In genomic region chr5:177023247-177023703, GRCh38 we compare ENCODE assay signal across 8 cellular contexts. TPM values are rescaled to one million over a fixed set of nuclear protein-coding genes. Genes with fewer than 3 reads are reported as not detected.
DNase-seq lines count a peak whose midpoint lies in the region; ATAC-seq and TF ChIP-seq lines count a peak whose summit lies in the region.

No MANE protein-coding gene starts in this region.

- POLR2A ChIA-PET in HEK293T (lab: Yijun Ruan, JAX): interaction anchor here (1.2 to 2.5 kb wide), 3 partner anchors 8 to 16 kb away, joined by 4 to 33 read pairs (median 4); partner anchors contain the start of gene UIMC1

- CTCF ChIA-PET in HEK293T (lab: Yijun Ruan, JAX): interaction anchor here (0.5 to 0.8 kb wide), 3 partner anchors 35 to 64 kb away, joined by 3 to 4 read pairs (median 3); no protein-coding TSS in a partner anchor

- TF ChIP-seq CTCF in GM12864 (IDR thresholded peaks at IDR 0.05; ENCODE audit: low read depth, low read length, missing control alignments) (no peak), mucosa of descending colon (IDR thresholded peaks at IDR 0.05) (no peak)

- H3K36me3 ChIP-seq in mucosa of descending colon (ENCODE audit: low read depth): no peaks in the 10 kb centered on the region

- H3K4me3 ChIP-seq in GM12864 (ENCODE audit: low read depth, low read length): peak overlapping the region; percentile 100
- H3K4me3 ChIP-seq in mucosa of descending colon: peak overlapping the region; percentile 73

- H3K9me3 ChIP-seq in mucosa of descending colon: no peaks in the 10 kb centered on the region

- DNase-seq in GM12864 (ENCODE audit: low read depth) (no peak), HEK293T (ENCODE audit: extremely low spot score) (no peak), mucosa of descending colon (no peak), NCI-H1694 (lab: John Stamatoyannopoulos, UW) (no peak)
- peak; percentile 22 for DNase-seq in effector CD8-positive, alpha-beta T cell (lab: John Stamatoyannopoulos, UW)

- intact Hi-C loops in mucosa of descending colon (cut with DNase I, micrococcal nuclease): no loop called here

- ATAC-seq in SK-N-SH treated with all-trans-retinoic acid at 6 μM for 48 hours (peak; percentile 38), mucosa of descending colon (peak; percentile 22), GM18519 (IDR thresholded peaks at IDR 0.05; ENCODE audit: low FRiP score, unreplicated experiment) (no peak), HG03097 (IDR thresholded peaks at IDR 0.05; ENCODE audit: low FRiP score, unreplicated experiment) (no peak)

- peaks cover 6% of the 10 kb centered on the region for H3K4me1 ChIP-seq in mucosa of descending colon (ENCODE audit: low read depth)

TF ChIP-seq in HEK293T, 16 proteins besides CTCF, POLR2A, EP300 and RAD21:
- no peak for TF ChIP-seq BHLHE40 (IDR thresholded peaks at IDR 0.05; ENCODE audit: borderline replicate concordance)
- TF ChIP-seq L3MBTL2 (conservative IDR thresholded peaks at IDR 0.05): no peak
- TF ChIP-seq CTBP1 (IDR thresholded peaks at IDR 0.05; ENCODE audit: borderline replicate concordance): no peak
- no peak for TF ChIP-seq NFRKB (IDR thresholded peaks at IDR 0.05)
- TF ChIP-seq SUZ12 (IDR thresholded peaks at IDR 0.05): no peak
- TF ChIP-seq TARDBP (IDR thresholded peaks at IDR 0.05): no peak
- TF ChIP-seq FOXM1 (IDR thresholded peaks at IDR 0.05; ENCODE audit: borderline replicate concordance): no peak
- 0 out of 2 replicates have a peak, but pooled peaks have one; percentile 80 for TF ChIP-seq HDGF (IDR thresholded peaks at IDR 0.05; ENCODE audit: borderline replicate concordance)
- no peak for TF ChIP-seq FOXA1 (IDR thresholded peaks at IDR 0.05)

TF ChIP-seq in SK-N-SH treated with all-trans-retinoic acid at 6 μM for 48 hours, 23 proteins besides CTCF, POLR2A, EP300 and RAD21:
- no peak for TF ChIP-seq ZFP3 (CRISPR knock-in tag; IDR thresholded peaks at IDR 0.05)
- TF ChIP-seq CSRNP3 (CRISPR knock-in tag; IDR thresholded peaks at IDR 0.05): no peak
- TF ChIP-seq OSR1 (CRISPR knock-in tag; IDR thresholded peaks at IDR 0.05): no peak
- no peak for TF ChIP-seq ZNF565 (CRISPR knock-in tag; conservative IDR thresholded peaks at IDR 0.05; ENCODE audit: low read depth)
- no peak for TF ChIP-seq BACH2 (CRISPR knock-in tag; IDR thresholded peaks at IDR 0.05; ENCODE audit: borderline replicate concordance)
- no peak for TF ChIP-seq GLIS3 (CRISPR knock-in tag; IDR thresholded peaks at IDR 0.05)
- no peak for TF ChIP-seq CREB5 (CRISPR knock-in tag; IDR thresholded peaks at IDR 0.05; ENCODE audit: low read depth)
- no peak for TF ChIP-seq TSHZ2 (CRISPR knock-in tag; IDR thresholded peaks at IDR 0.05)
- no peak for TF ChIP-seq PATZ1 (CRISPR knock-in tag; IDR thresholded peaks at IDR 0.05; ENCODE audit: borderline replicate concordance)
- no peak for TF ChIP-seq ISL1 (CRISPR knock-in tag; IDR thresholded peaks at IDR 0.05)
- TF ChIP-seq ZC3H10 (CRISPR knock-in tag; IDR thresholded peaks at IDR 0.05): no peak
- no peak for TF ChIP-seq POU6F1 (CRISPR knock-in tag; IDR thresholded peaks at IDR 0.05; ENCODE audit: borderline replicate concordance, low read depth)
- TF ChIP-seq ZNF70 (CRISPR knock-in tag; IDR thresholded peaks at IDR 0.05): no peak
- TF ChIP-seq ZNF8 (CRISPR knock-in tag; IDR thresholded peaks at IDR 0.05): no peak
- TF ChIP-seq ESRRG (CRISPR knock-in tag; IDR thresholded peaks at IDR 0.05): no peak
- TF ChIP-seq ARNTL (CRISPR knock-in tag; IDR thresholded peaks at IDR 0.05; ENCODE audit: borderline replicate concordance, low read depth): no peak
- TF ChIP-seq RARB (CRISPR knock-in tag; IDR thresholded peaks at IDR 0.05): no peak
- no peak for TF ChIP-seq PPARA (CRISPR knock-in tag; IDR thresholded peaks at IDR 0.05; ENCODE audit: borderline replicate concordance)
- no peak for TF ChIP-seq ZFP30 (CRISPR knock-in tag; IDR thresholded peaks at IDR 0.05)

RNA-seq across cellular contexts. Expression of gene ZNF346, which starts 0.8 kb away (rescaled TPM):
- 10 to 100 TPM; 15.7 to 17.9 (median 16.7) TPM for total RNA-seq in mucosa of descending colon

RNA-seq across cellular contexts. Expression of gene UIMC1, which starts 16.7 kb away (rescaled TPM):
- 10 to 100 TPM; 30.7 to 57.8 (median 33.3) TPM for total RNA-seq in mucosa of descending colon

Comparison
In these comparisons a context has a peak if more than half of its experiments do, and no peak if none do; other contexts are left out.
1. ATAC-seq: peak in SK-N-SH treated with all-trans-retinoic acid at 6 μM for 48 hours (single experiment) and mucosa of descending colon (single experiment); none in GM18519 (single experiment) and HG03097 (single experiment).